Comparison of ENCODE assay signal across 9 cellular contexts in genomic region chr1:81548918-81549587, GRCh38.
DNase-seq lines count a peak whose midpoint lies in the region; ATAC-seq and TF ChIP-seq lines count a peak whose summit lies in the region.
"Had no signal": no experiment of that assay in that cellular context is flagged by ENCODE, and none has a peak within 500 bp of the region (broad histone marks: within the 10 kb centered on the region; RNA-seq: fewer than 3 reads in every experiment).

No MANE protein-coding gene starts in this region.

- DNase-seq in H7 = no peak
- no peak for DNase-seq in activated CD8-positive, alpha-beta memory T cell treated with anti-CD3 and anti-CD28 coated beads for 24 hours
- DNase-seq in NCI-H510A (lab: John Stamatoyannopoulos, UW) = no peak
- no peak for DNase-seq in uterus
- DNase-seq: activated CD4-positive, alpha-beta T cell treated with anti-CD3 and anti-CD28 coated beads for 48 hours had no signal

- ATAC-seq in GM19043 (IDR thresholded peaks at IDR 0.05; ENCODE audit: low read depth, unreplicated experiment) = peak; percentile 40
- peak; percentile 38 for ATAC-seq in HG02588 (IDR thresholded peaks at IDR 0.05; ENCODE audit: unreplicated experiment)
- peak; percentile 42 for ATAC-seq in HG03439 (IDR thresholded peaks at IDR 0.05; ENCODE audit: unreplicated experiment)

- H3K9me3 ChIP-seq in iPS-20b (ENCODE audit: insufficient read depth, low read depth, low read length) (no peaks in the 10 kb centered on the region), uterus (no peaks in the 10 kb centered on the region)

- H3K9ac ChIP-seq in iPS-20b (ENCODE audit: low read depth, low read length) = peak overlapping the region; percentile 62; the same call in 1 of the 2 replicates

- H3K4me1 ChIP-seq in iPS-20b (ENCODE audit: insufficient read depth, low read length) (peaks cover 41% of the 10 kb centered on the region), uterus (no peaks in the 10 kb centered on the region)

- no peak for TF ChIP-seq POLR2A in uterus (IDR thresholded peaks at IDR 0.05)

- H3K36me3 ChIP-seq in iPS-20b (ENCODE audit: insufficient read depth, low read depth, low read length) (no peaks in the 10 kb centered on the region), H7 (replicated peaks; ENCODE audit: control insufficient read depth, insufficient read depth, low read length) (no peaks in the 10 kb centered on the region), uterus (no peaks in the 10 kb centered on the region)

- H3K4me3 ChIP-seq in iPS-20b (ENCODE audit: low read length) (no peak overlapping the region), H7 (ENCODE audit: insufficient read depth, low read depth, low read length) (no peak overlapping the region), uterus (no peak overlapping the region)

- intact Hi-C loops in uterus (cut with DNase I; ENCODE audit: low total_unique reads) = no loop called here

- no peak for TF ChIP-seq CTCF in uterus (IDR thresholded peaks at IDR 0.05)

- H3K27ac ChIP-seq in iPS-20b (ENCODE audit: low read length) (peak overlapping the region; percentile 22), uterus (no peak overlapping the region)

- H3K27me3 ChIP-seq in iPS-20b (ENCODE audit: insufficient read depth, low read length) = no peaks in the 10 kb centered on the region
- H3K27me3 ChIP-seq in H7 (ENCODE audit: control insufficient read depth, insufficient read depth, low read length) = no peaks in the 10 kb centered on the region
- no peaks in the 10 kb centered on the region for H3K27me3 ChIP-seq in uterus
